9 cellular contexts compared by ENCODE assay signal in the genomic region with DNA sequence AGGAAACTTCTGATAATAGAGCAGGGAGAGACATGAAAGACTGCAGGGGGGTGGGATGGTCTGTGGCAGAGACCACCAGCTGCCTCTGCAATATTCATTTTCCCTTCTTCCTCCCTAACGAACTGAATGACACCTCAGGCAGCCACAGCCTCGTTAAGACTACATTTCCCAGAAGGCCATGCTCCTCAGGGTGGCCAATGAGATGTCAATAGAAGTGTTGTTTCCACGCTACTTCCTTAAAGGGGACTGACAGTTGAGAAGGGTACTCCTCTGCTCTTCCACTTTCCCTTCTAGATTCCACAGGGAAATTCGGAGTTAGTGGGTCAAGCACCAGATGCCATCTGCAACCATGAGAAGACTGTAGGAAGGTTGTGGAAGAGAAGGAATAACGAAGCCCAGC. TPM values are rescaled to one million over a fixed set of nuclear protein-coding genes. Genes with fewer than 3 reads are reported as not detected.
DNase-seq lines count a peak whose midpoint lies in the region; ATAC-seq lines count a peak whose summit lies in the region.
"Had no signal": no experiment of that assay in that cellular context is flagged by ENCODE, and none has a peak within 500 bp of the region (broad histone marks: within the 10 kb centered on the region; RNA-seq: fewer than 3 reads in every experiment).

No MANE protein-coding gene starts in this region.

- peak; percentile 96 for ATAC-seq in GM18870 (IDR thresholded peaks at IDR 0.05; ENCODE audit: unreplicated experiment)
- ATAC-seq in HG03045 (IDR thresholded peaks at IDR 0.05; ENCODE audit: unreplicated experiment) = peak; percentile 88

- no peak overlapping the region for H3K14ac ChIP-seq in trophoblast cell (ENCODE audit: low read length)

- DNase-seq in CD1c-positive myeloid dendritic cell (ENCODE audit: extremely low spot score) = peak; percentile 67
- peak; percentile 3 for DNase-seq in SKM-1 (lab: John Stamatoyannopoulos, UW; ENCODE audit: unreplicated experiment)
- DNase-seq in foreskin melanocyte = peak; percentile 60
- DNase-seq in trophoblast cell = peak; percentile 38 to 61
- no peak for DNase-seq in NCI-H187 (lab: John Stamatoyannopoulos, UW)
- DNase-seq in activated CD4-positive, alpha-beta T cell treated with anti-CD3 and anti-CD28 coated beads for 1 hour = no peak

- peaks cover 2% of the 10 kb centered on the region for H3K9me3 ChIP-seq in trophoblast cell (ENCODE audit: insufficient read depth, low read depth, low read length)

- no peaks in the 10 kb centered on the region for H3K27me3 ChIP-seq in trophoblast cell (ENCODE audit: insufficient read depth, low read length)

- H2BK5ac ChIP-seq in trophoblast cell (ENCODE audit: low read depth, low read length, poor library complexity) = no peak overlapping the region

- no peaks in the 10 kb centered on the region for H3K36me3 ChIP-seq in trophoblast cell (ENCODE audit: control insufficient read depth in 1 of 2, insufficient read depth in 2 of 2, low read length in 2 of 2)

- H3K23ac ChIP-seq in trophoblast cell (ENCODE audit: low read length) = no peak overlapping the region

- no CpG with 5 or more reads among the region's 5 CpGs for WGBS in trophoblast cell (ENCODE audit: extremely low coverage, insufficient coverage, insufficient read length)

- no peak overlapping the region for H3K18ac ChIP-seq in trophoblast cell (ENCODE audit: low read length)

- H3K9ac ChIP-seq in trophoblast cell (ENCODE audit: low read length) = no peak overlapping the region

- peak overlapping the region; percentile 26 for H3K4me2 ChIP-seq in trophoblast cell (ENCODE audit: low read length)

- no peaks in the 10 kb centered on the region for H3K79me1 ChIP-seq in trophoblast cell (ENCODE audit: low read length)

- H4K91ac ChIP-seq in trophoblast cell (ENCODE audit: low read depth, low read length) = no peak overlapping the region

- H2BK12ac ChIP-seq in trophoblast cell (ENCODE audit: low read length) = no peak overlapping the region

- no peak overlapping the region for H3K4ac ChIP-seq in trophoblast cell (ENCODE audit: low read depth, low read length)

- no peak overlapping the region for H3K27ac ChIP-seq in trophoblast cell (ENCODE audit: low read depth, low read length)
- H3K27ac ChIP-seq: HL-60 had no signal

- no peak overlapping the region for H2BK120ac ChIP-seq in trophoblast cell (ENCODE audit: insufficient read depth, low read length, poor library complexity)

- peak overlapping the region; percentile 86 for H2AFZ ChIP-seq in trophoblast cell (ENCODE audit: insufficient read depth, low read length, poor library complexity)

- H3K79me2 ChIP-seq in trophoblast cell (ENCODE audit: control insufficient read depth, insufficient read depth, low read length, poor library complexity) = no peaks in the 10 kb centered on the region

- peak overlapping the region; percentile 78 for H4K8ac ChIP-seq in trophoblast cell (ENCODE audit: low read depth, low read length)

- no peak overlapping the region for H4K12ac ChIP-seq in trophoblast cell (ENCODE audit: low read depth, low read length)

- H3K4me3 ChIP-seq in trophoblast cell (ENCODE audit: low read depth, low read length) = no peak overlapping the region

- no peaks in the 10 kb centered on the region for H3K4me1 ChIP-seq in trophoblast cell (ENCODE audit: control insufficient read depth in 1 of 2, insufficient read depth in 2 of 2, low read length in 2 of 2)

- H2AK5ac ChIP-seq in trophoblast cell (ENCODE audit: low read length) = no peak overlapping the region

RNA-seq across cellular contexts. Expression of gene DAPK1, which starts 52.0 kb away (rescaled TPM):
- polyA plus RNA-seq in trophoblast cell (2013) = 19.7 and 20.7 TPM in 2 replicates

Comparison
In these comparisons a context has a peak if more than half of its experiments do, and no peak if none do; other contexts are left out.
1. DNase-seq: peak in CD1c-positive myeloid dendritic cell (single experiment), SKM-1 (single experiment), foreskin melanocyte (single experiment) and trophoblast cell (2 of 2); none in NCI-H187 (0 of 2) and activated CD4-positive, alpha-beta T cell treated with anti-CD3 and anti-CD28 coated beads for 1 hour (single experiment).